29 cellular contexts compared by ENCODE assay signal in genomic region chr2:178767099-178768060, GRCh38. TPM values are rescaled to one million over a fixed set of nuclear protein-coding genes. Genes with fewer than 3 reads are reported as not detected.
DNase-seq lines count a peak whose midpoint lies in the region; ATAC-seq and TF ChIP-seq lines count a peak whose summit lies in the region.
"Had no signal": no experiment of that assay in that cellular context is flagged by ENCODE, and none has a peak within 500 bp of the region (broad histone marks: within the 10 kb centered on the region; RNA-seq: fewer than 3 reads in every experiment).

No MANE protein-coding gene starts in this region.

- H3K27ac Mint-ChIP-seq in GM23338 = no peak overlapping the region
- H3K27ac Mint-ChIP-seq: activated naive CD8-positive, alpha-beta T cell treated with anti-CD3 and anti-CD28 coated beads, Interleukin-2, amount 50 U/mL, for 24 hours; activated T-cell treated with anti-CD3 and anti-CD28 coated beads, Interleukin-2, amount 50 U/mL, for 24 hours; natural killer cell treated with Interleukin-12 subunit alpha and Interleukin-12 subunit beta and Interleukin-15 and Interleukin-18, amount 100 ng/mL, for 72 hours; stimulated activated naive CD8-positive, alpha-beta T cell treated with anti-CD3 and anti-CD28 coated beads, Interleukin-15, Interleukin-2, amounts not matched to agents 100 ng/mL and 50 ng/mL, for 24 hours; T-helper 1 cell treated with Interleukin-12 subunit alpha and Interleukin-12 subunit beta and Interleukin-4 antibody, amounts not matched to agents 30 μg/mL and 1 μg/mL, for 36 hours had no signal

- intact Hi-C loops in heart left ventricle (cut with DNase I) = loop anchor here in 1 of 10 donors (10.0 kb wide), 1 partner anchor 677 kb away; no protein-coding TSS in a partner anchor

- H4K20me1 ChIP-seq in BLaER1 treated with 17β-estradiol and CSF1 and Interleukin-3, amounts not matched to agents 10 nM and 100 nM = no peaks in the 10 kb centered on the region
- H4K20me1 ChIP-seq in GM23338 (replicated peaks; ENCODE audit: insufficient read depth) = no peaks in the 10 kb centered on the region

- TF ChIP-seq EP300 in tibial nerve (IDR thresholded peaks at IDR 0.05) = no peak

- H3K9me2 ChIP-seq in GM23338 (ENCODE audit: insufficient read depth) = no peaks in the 10 kb centered on the region

- H3K36me3 Mint-ChIP-seq in GM23338 (ENCODE audit: low read depth) = no peaks in the 10 kb centered on the region
- H3K36me3 Mint-ChIP-seq: natural killer cell treated with Interleukin-12 subunit alpha and Interleukin-12 subunit beta and Interleukin-15 and Interleukin-18, amount 100 ng/mL, for 72 hours had no signal

- H3F3A ChIP-seq in GM23338 (replicated peaks; ENCODE audit: low read depth) = no peaks in the 10 kb centered on the region

- TF ChIP-seq CTCF in heart left ventricle (IDR thresholded peaks at IDR 0.05) (no peak), tibial nerve (IDR thresholded peaks at IDR 0.05) (no peak), GM23338 (conservative IDR thresholded peaks at IDR 0.05; ENCODE audit: low read depth in 2 of 2) (no peak)

- no peaks in the 10 kb centered on the region for H3K79me2 ChIP-seq in GM23338 (replicated peaks; ENCODE audit: insufficient read depth)

- H3K9me3 ChIP-seq in BLaER1 treated with 17β-estradiol and CSF1 and Interleukin-3, amounts not matched to agents 10 nM and 100 nM (replicated peaks in 1 of 11) = peaks cover 0 to 9% (median 0%) of the 10 kb centered on the region in 11 experiments; a peak in 1 of 22 replicates
- H3K9me3 ChIP-seq in heart left ventricle (no peaks in the 10 kb centered on the region), tibial nerve (no peaks in the 10 kb centered on the region)
- H3K9me3 ChIP-seq: BE2C, SJSA1 had no signal

- no peak overlapping the region for H3K4me3 Mint-ChIP-seq in GM23338
- H3K4me3 Mint-ChIP-seq: activated naive CD8-positive, alpha-beta T cell treated with anti-CD3 and anti-CD28 coated beads, Interleukin-2, amount 50 U/mL, for 24 hours; activated T-cell treated with anti-CD3 and anti-CD28 coated beads, Interleukin-2, amount 50 U/mL, for 24 hours; natural killer cell treated with Interleukin-12 subunit alpha and Interleukin-12 subunit beta and Interleukin-15 and Interleukin-18, amount 100 ng/mL, for 72 hours; stimulated activated naive CD8-positive, alpha-beta T cell treated with anti-CD3 and anti-CD28 coated beads, Interleukin-15, Interleukin-2, amounts not matched to agents 100 ng/mL and 50 ng/mL, for 24 hours; T-helper 1 cell treated with Interleukin-12 subunit alpha and Interleukin-12 subunit beta and Interleukin-4 antibody, amounts not matched to agents 30 μg/mL and 1 μg/mL, for 36 hours had no signal

- ATAC-seq in heart left ventricle (peak in 3 of 4 donors; percentile 26 to 40 (median 38)), GM21390 (IDR thresholded peaks at IDR 0.05; ENCODE audit: unreplicated experiment) (no peak), GM23338 (no peak)
- ATAC-seq: activated naive CD8-positive, alpha-beta T cell treated with anti-CD3 and anti-CD28 coated beads, Interleukin-2, amount 50 U/mL, for 24 hours; natural killer cell treated with Interleukin-12 subunit alpha and Interleukin-12 subunit beta and Interleukin-15 and Interleukin-18, amount 100 ng/mL, for 72 hours had no signal

- peak; percentile 77 for DNase-seq in NCI-H1105 (lab: John Stamatoyannopoulos, UW)
- peak; percentile 16 for DNase-seq in NCI-H510A (lab: John Stamatoyannopoulos, UW)
- no peak for DNase-seq in heart left ventricle
- no peak for DNase-seq in SHP77 treated with DMSO at 0.1 percent for 48 hours (lab: John Stamatoyannopoulos, UW)
- no peak for DNase-seq in tibial nerve (ENCODE audit: low spot score in 2 of 2)
- DNase-seq in GM23338 (ENCODE audit: low spot score) = no peak
- DNase-seq: activated CD4-positive, alpha-beta T cell treated with anti-CD3 and anti-CD28 coated beads for 1 hour; activated CD8-positive, alpha-beta memory T cell treated with anti-CD3 and anti-CD28 coated beads for 24 hours; activated gamma-delta T cell treated with Interleukin-2 at 50 U/mL for 16 hours; activated naive CD8-positive, alpha-beta T cell treated with anti-CD3 and anti-CD28 coated beads, Interleukin-2, amount 50 U/mL, for 24 hours; activated T-cell treated with anti-CD3 and anti-CD28 coated beads, Interleukin-2, amount 50 U/mL, for 24 hours; BE2C; brain microvascular endothelial cell; effector memory CD4-positive, alpha-beta T cell; erythroblast; foreskin fibroblast; HCEC 1CT; hippocampal formation; Kasumi-1; midbrain; NK-92 treated with Interleukin-12 subunit alpha and Interleukin-12 subunit beta, amount 100 ng/mL, for 24 hours; PC-9 had no signal

- H3K4me2 ChIP-seq in BLaER1 treated with 17β-estradiol and CSF1 and Interleukin-3, amounts not matched to agents 10 nM and 100 nM = peak overlapping the region in 8 of 11 experiments; percentile 10 to 64 (median 44); a peak in 12 of 22 replicates
- no peak overlapping the region for H3K4me2 ChIP-seq in GM23338
- H3K4me2 ChIP-seq: PC-9 had no signal

- peaks cover 2% of the 10 kb centered on the region for H3K27me3 Mint-ChIP-seq in GM23338 (ENCODE audit: insufficient read depth, low read depth, poor library complexity)
- H3K27me3 Mint-ChIP-seq: activated naive CD8-positive, alpha-beta T cell treated with anti-CD3 and anti-CD28 coated beads, Interleukin-2, amount 50 U/mL, for 24 hours; activated T-cell treated with anti-CD3 and anti-CD28 coated beads, Interleukin-2, amount 50 U/mL, for 24 hours; natural killer cell treated with Interleukin-12 subunit alpha and Interleukin-12 subunit beta and Interleukin-15 and Interleukin-18, amount 100 ng/mL, for 72 hours; stimulated activated naive CD8-positive, alpha-beta T cell treated with anti-CD3 and anti-CD28 coated beads, Interleukin-15, Interleukin-2, amounts not matched to agents 100 ng/mL and 50 ng/mL, for 24 hours had no signal

- H3K9me3 Mint-ChIP-seq in GM23338 = no peaks in the 10 kb centered on the region
- H3K9me3 Mint-ChIP-seq: activated naive CD8-positive, alpha-beta T cell treated with anti-CD3 and anti-CD28 coated beads, Interleukin-2, amount 50 U/mL, for 24 hours; activated T-cell treated with anti-CD3 and anti-CD28 coated beads, Interleukin-2, amount 50 U/mL, for 24 hours; natural killer cell treated with Interleukin-12 subunit alpha and Interleukin-12 subunit beta and Interleukin-15 and Interleukin-18, amount 100 ng/mL, for 72 hours; stimulated activated naive CD8-positive, alpha-beta T cell treated with anti-CD3 and anti-CD28 coated beads, Interleukin-15, Interleukin-2, amounts not matched to agents 100 ng/mL and 50 ng/mL, for 24 hours; T-helper 1 cell treated with Interleukin-12 subunit alpha and Interleukin-12 subunit beta and Interleukin-4 antibody, amounts not matched to agents 30 μg/mL and 1 μg/mL, for 36 hours had no signal

- H3K36me3 ChIP-seq in BLaER1 treated with 17β-estradiol and CSF1 and Interleukin-3, amounts not matched to agents 10 nM and 100 nM = no peaks in the 10 kb centered on the region
- peaks cover 0 to 100% (median 95%) of the 10 kb centered on the region in 9 donors for H3K36me3 ChIP-seq in heart left ventricle
- H3K36me3 ChIP-seq in tibial nerve = no peaks in the 10 kb centered on the region
- peaks cover 3% of the 10 kb centered on the region; the same call in 1 of the 2 replicates for H3K36me3 ChIP-seq in GM23338 (ENCODE audit: insufficient read depth)
- H3K36me3 ChIP-seq: BE2C, brain microvascular endothelial cell, SJSA1 had no signal

- H3K4me1 Mint-ChIP-seq in GM23338 = no peaks in the 10 kb centered on the region
- H3K4me1 Mint-ChIP-seq: activated naive CD8-positive, alpha-beta T cell treated with anti-CD3 and anti-CD28 coated beads, Interleukin-2, amount 50 U/mL, for 24 hours had no signal

- no peak overlapping the region for H3K4me3 ChIP-seq in BLaER1 treated with 17β-estradiol and CSF1 and Interleukin-3, amounts not matched to agents 10 nM and 100 nM
- H3K4me3 ChIP-seq in heart left ventricle (no peak overlapping the region), tibial nerve (no peak overlapping the region), GM23338 (no peak overlapping the region)
- H3K4me3 ChIP-seq: PC-9, SJSA1 had no signal

- H2AFZ ChIP-seq in GM23338 = no peak overlapping the region
- H2AFZ ChIP-seq: PC-9 had no signal

- no peak overlapping the region for H3K9ac ChIP-seq in BLaER1 treated with 17β-estradiol and CSF1 and Interleukin-3, amounts not matched to agents 10 nM and 100 nM

- WGBS in heart left ventricle, 4 donors = 50 to 57% (median 52%) methylated on average over 11 of the region's 11 CpGs
- 74 to 75% methylated on average over 11 of the region's 11 CpGs for WGBS in tibial nerve, 2 donors

- H3K27me3 ChIP-seq in BLaER1 treated with 17β-estradiol and CSF1 and Interleukin-3, amounts not matched to agents 10 nM and 100 nM = no peaks in the 10 kb centered on the region
- H3K27me3 ChIP-seq in heart left ventricle (no peaks in the 10 kb centered on the region), tibial nerve (no peaks in the 10 kb centered on the region), GM23338 (ENCODE audit: insufficient read depth) (no peaks in the 10 kb centered on the region)
- H3K27me3 ChIP-seq: BE2C, brain microvascular endothelial cell, SJSA1 had no signal

- TF ChIP-seq POLR2A in heart left ventricle (IDR thresholded peaks at IDR 0.05) (no peak), tibial nerve (IDR thresholded peaks at IDR 0.05) (no peak)

- peaks cover 0 to 34% (median 13%) of the 10 kb centered on the region in 10 experiments; a peak in 11 of 20 replicates for H3K4me1 ChIP-seq in BLaER1 treated with 17β-estradiol and CSF1 and Interleukin-3, amounts not matched to agents 10 nM and 100 nM
- H3K4me1 ChIP-seq in heart left ventricle (peaks cover 0 to 60% (median 13%) of the 10 kb centered on the region in 12 donors), tibial nerve (no peaks in the 10 kb centered on the region), GM23338 (ENCODE audit: insufficient read depth) (no peaks in the 10 kb centered on the region)
- H3K4me1 ChIP-seq: BE2C had no signal

- H3K27ac ChIP-seq in BLaER1 treated with 17β-estradiol and CSF1 and Interleukin-3, amounts not matched to agents 10 nM and 100 nM = peak overlapping the region in 1 of 11 experiments; percentile 13; a peak in 1 of 22 replicates
- H3K27ac ChIP-seq in heart left ventricle (peak overlapping the region in 2 of 12 donors; percentile 19 to 47), tibial nerve (no peak overlapping the region), GM23338 (ENCODE audit: low read depth) (no peak overlapping the region)
- H3K27ac ChIP-seq: brain microvascular endothelial cell, PC-9, SJSA1 had no signal

TF ChIP-seq in GM23338, 12 proteins besides CTCF, POLR2A, EP300 and RAD21 (continues in another document):
- no peak for TF ChIP-seq JUNB (IDR thresholded peaks at IDR 0.05; ENCODE audit: unreplicated experiment)
- no peak for TF ChIP-seq POLR2AphosphoS5 (IDR thresholded peaks at IDR 0.05; ENCODE audit: low read depth)

RNA-seq across cellular contexts. Expression of gene TTN, which starts 39.8 kb away (rescaled TPM):
- total RNA-seq in heart left ventricle = 1,000 to 10,000 TPM; 2,645 to 4,653 (median 3,666) TPM
- polyA plus RNA-seq in heart left ventricle = 100 to 1,000 TPM; 136 to 653 TPM
- 10 to 100 TPM in 2 of 4 donors, 1 to 10 TPM in 2; 4.7 to 15.5 (median 9.2) TPM for total RNA-seq in tibial nerve
- 8.3 and 12.5 TPM in 2 replicates for total RNA-seq in GM23338 (2014; rRNA removed; shearing (Covaris generic))
- 13.2 and 15.7 TPM in 2 replicates for polyA plus RNA-seq in GM23338 (2016; fragmentation: Nextera tagmentation; extraction: Ambion mirVana)
- total RNA-seq: osteocyte, PC-9 had no signal

Comparison
In these comparisons a context has a peak if more than half of its experiments do, and no peak if none do; other contexts are left out.
1. DNase-seq: peak in NCI-H1105 (single experiment) and NCI-H510A (single experiment); none in heart left ventricle (0 of 5), SHP77 treated with DMSO at 0.1 percent for 48 hours (single experiment), tibial nerve (0 of 2) and GM23338 (single experiment).
2. ATAC-seq: peak in heart left ventricle (3 of 4); none in GM21390 (single experiment) and GM23338 (single experiment).
3. RNA of gene TTN, which starts 39.8 kb away (total RNA-seq): 2,645 to 4,653 TPM in heart left ventricle; 8.3 to 12.5 TPM in GM23338 and 4.7 to 15.5 TPM in tibial nerve; every median in the first group is over 100 times any median in the second.